ENCODE assay signal across 27 cellular contexts in genomic region chrX:10397349-10397748, GRCh38.
"Had no signal": no experiment of that assay in that cellular context is flagged by ENCODE, and none has a peak within 500 bp of the region (broad histone marks: within the 10 kb centered on the region; RNA-seq: fewer than 3 reads in every experiment).

No MANE protein-coding gene starts in this region.

- H3K27me3 Mint-ChIP-seq: activated naive CD8-positive, alpha-beta T cell treated with anti-CD3 and anti-CD28 coated beads for 36 hours; effector memory CD8-positive, alpha-beta T cell had no signal

- H3K36me3 ChIP-seq: colonic mucosa, esophagus muscularis mucosa, gastrocnemius medialis, ovary, right atrium auricular region, spleen, upper lobe of right lung had no signal

- H3K4me3 Mint-ChIP-seq: activated naive CD8-positive, alpha-beta T cell treated with anti-CD3 and anti-CD28 coated beads for 36 hours; activated T-cell treated with anti-CD3 and anti-CD28 coated beads, Interleukin-2, amount 50 U/mL, for 24 hours; effector memory CD8-positive, alpha-beta T cell; mesothelial cell of epicardium; natural killer cell had no signal

- DNase-seq: activated CD4-positive, alpha-beta T cell treated with anti-CD3 and anti-CD28 coated beads, Interleukin-2, amount 50 U/mL, for 4 hours; activated CD8-positive, alpha-beta memory T cell treated with anti-CD3 and anti-CD28 coated beads for 24 hours; activated CD8-positive, alpha-beta memory T cell treated with anti-CD3 and anti-CD28 coated beads, Interleukin-2, amount 50 U/mL, for 4 hours; activated naive CD4-positive, alpha-beta T cell treated with Interleukin-2 at 50 U/mL for 16 hours; activated naive CD8-positive, alpha-beta T cell treated with anti-CD3 and anti-CD28 coated beads for 36 hours; activated T-cell treated with anti-CD3 and anti-CD28 coated beads, Interleukin-2, amount 50 U/mL, for 24 hours; colonic mucosa; dorsolateral prefrontal cortex; effector memory CD8-positive, alpha-beta T cell; gastrocnemius medialis; head of caudate nucleus; hypothalamus; left ventricle myocardium superior; mammary epithelial cell; natural killer cell; ovary; psoas muscle; spleen; stimulated activated CD4-positive, alpha-beta T cell treated with anti-CD3 and anti-CD28 coated beads, Interleukin-4, amount 100 ng/mL, for 1 hour; stimulated activated naive CD8-positive, alpha-beta T cell treated with anti-CD3 and anti-CD28 coated beads, Interleukin-15, Interleukin-2, amounts not matched to agents 100 U/mL and 50 U/mL, for 24 hours; upper lobe of right lung had no signal

- FAIRE-seq: bronchial epithelial cell, endothelial cell of umbilical vein, islet of Langerhans had no signal

- H3K4me3 ChIP-seq: colonic mucosa, dorsolateral prefrontal cortex, esophagus muscularis mucosa, gastrocnemius medialis, ovary, psoas muscle, right atrium auricular region, spleen, upper lobe of right lung had no signal

- H3K4me1 ChIP-seq: colonic mucosa, esophagus muscularis mucosa, gastrocnemius medialis, psoas muscle, right atrium auricular region, spleen, upper lobe of right lung had no signal

- H3K4me1 Mint-ChIP-seq: activated naive CD8-positive, alpha-beta T cell treated with anti-CD3 and anti-CD28 coated beads for 36 hours; mesothelial cell of epicardium; natural killer cell had no signal

- H3K36me3 Mint-ChIP-seq: activated naive CD8-positive, alpha-beta T cell treated with anti-CD3 and anti-CD28 coated beads for 36 hours; mesothelial cell of epicardium; natural killer cell had no signal

- H3K27me3 ChIP-seq: colonic mucosa, esophagus muscularis mucosa, gastrocnemius medialis, ovary, right atrium auricular region, spleen, upper lobe of right lung had no signal

- H3K9me3 ChIP-seq: colonic mucosa, esophagus muscularis mucosa, gastrocnemius medialis, ovary, psoas muscle, right atrium auricular region, upper lobe of right lung had no signal

- H3K27ac ChIP-seq: colonic mucosa, dorsolateral prefrontal cortex, esophagus muscularis mucosa, gastrocnemius medialis, ovary, psoas muscle, right atrium auricular region, spleen, upper lobe of right lung had no signal

- H3K27ac Mint-ChIP-seq: activated naive CD8-positive, alpha-beta T cell treated with anti-CD3 and anti-CD28 coated beads for 36 hours; activated T-cell treated with anti-CD3 and anti-CD28 coated beads, Interleukin-2, amount 50 U/mL, for 24 hours; effector memory CD8-positive, alpha-beta T cell; mesothelial cell of epicardium; natural killer cell had no signal
